ENCODE assay signal across 22 cellular contexts in genomic region chr1:39687243-39687642, GRCh38. TPM values are rescaled to one million over a fixed set of nuclear protein-coding genes. Genes with fewer than 3 reads are reported as not detected.
DNase-seq lines count a peak whose midpoint lies in the region; ATAC-seq and TF ChIP-seq lines count a peak whose summit lies in the region.
"Had no signal": no experiment of that assay in that cellular context is flagged by ENCODE, and none has a peak within 500 bp of the region (broad histone marks: within the 10 kb centered on the region; RNA-seq: fewer than 3 reads in every experiment).

No MANE protein-coding gene starts in this region.

- H4K20me1 ChIP-seq in neural cell (ENCODE audit: insufficient read depth) (no peaks in the 10 kb centered on the region), osteoblast (ENCODE audit: insufficient read depth, low read length) (no peaks in the 10 kb centered on the region)

- H3K9me2 ChIP-seq in neural cell (ENCODE audit: insufficient read depth, low read length): no peaks in the 10 kb centered on the region

- H3K36me3 ChIP-seq in neural cell (ENCODE audit: insufficient read depth, low read length) (peaks cover 3% of the 10 kb centered on the region), left lung (no peaks in the 10 kb centered on the region), osteoblast (ENCODE audit: insufficient read depth, low read length) (no peaks in the 10 kb centered on the region)
- H3K36me3 ChIP-seq: HAP-1 had no signal

- peaks cover 34% of the 10 kb centered on the region for H3K27me3 ChIP-seq in neural cell (ENCODE audit: insufficient read depth, low read depth, low read length)
- peaks cover 14 to 97% of the 10 kb centered on the region in 2 donors for H3K27me3 ChIP-seq in left lung
- peaks cover 85% of the 10 kb centered on the region for H3K27me3 ChIP-seq in osteoblast (ENCODE audit: insufficient read depth, low read length)

- TF ChIP-seq EP300 in neural cell (conservative IDR thresholded peaks at IDR 0.05; ENCODE audit: poor library complexity, severe bottlenecking): no peak

- H3K27ac ChIP-seq in caudate nucleus (ENCODE audit: low read depth, low read length) (no peak overlapping the region), neural cell (ENCODE audit: low read length) (peak overlapping the region; percentile 29), left lung (no peak overlapping the region), osteoblast (ENCODE audit: low read depth, low read length) (no peak overlapping the region)
- H3K27ac ChIP-seq: 22Rv1, HL-60 had no signal

- peak overlapping the region; percentile 47 for H3K4me2 ChIP-seq in neural cell (ENCODE audit: low read length)
- H3K4me2 ChIP-seq in osteoblast (ENCODE audit: insufficient read depth, low read length): no peak overlapping the region

- no peak for TF ChIP-seq RAD21 in neural cell (conservative IDR thresholded peaks at IDR 0.05)

- no peaks in the 10 kb centered on the region for H3K9me3 ChIP-seq in neural cell (ENCODE audit: low read length)
- no peaks in the 10 kb centered on the region for H3K9me3 ChIP-seq in left lung
- H3K9me3 ChIP-seq in osteoblast (ENCODE audit: low read depth, low read length): no peaks in the 10 kb centered on the region
- H3K9me3 ChIP-seq: HAP-1 had no signal

- intact Hi-C loops in left lung (cut with DNase I): no loop called here

- DNase-seq in activated effector memory CD4-positive, alpha-beta T cell treated with anti-CD3 and anti-CD28 coated beads, Interleukin-2, amount 50 U/mL, for 16 hours: peak; percentile 49
- no peak for DNase-seq in activated effector memory CD4-positive, alpha-beta T cell treated with Interleukin-2 at 50 U/mL for 16 hours
- DNase-seq in caudate nucleus (lab: John Stamatoyannopoulos, UW): peak in 42 of 61 donors; percentile 16 to 92 (median 50)
- no peak for DNase-seq in left lung
- no peak for DNase-seq in osteoblast (ENCODE audit: insufficient read length, low spot score, missing footprints)
- DNase-seq in RKO (ENCODE audit: low spot score): no peak
- DNase-seq: Calu3, DMS 273 treated with DMSO at 0.1 percent for 48 hours, GOT3, HFFc6, IMR-90, KBM-7 had no signal

- no peaks in the 10 kb centered on the region for H3F3A ChIP-seq in neural cell (ENCODE audit: insufficient read depth, low read length, poor library complexity, severe bottlenecking)

- H3K4me1 ChIP-seq in left lung (peaks cover 11 to 19% of the 10 kb centered on the region in 2 donors), osteoblast (ENCODE audit: insufficient read depth, low read length) (peaks cover 6% of the 10 kb centered on the region)

- H2AFZ ChIP-seq in neural cell (ENCODE audit: low read depth, low read length) (no peak overlapping the region), osteoblast (ENCODE audit: low read length) (no peak overlapping the region)

- no peak for TF ChIP-seq CTCF in neural cell (IDR thresholded peaks at IDR 0.05; ENCODE audit: poor library complexity, severe bottlenecking)
- TF ChIP-seq CTCF in left lung (IDR thresholded peaks at IDR 0.05): no peak
- no peak for TF ChIP-seq CTCF in osteoblast (IDR thresholded peaks at IDR 0.05; ENCODE audit: extremely low read depth, low read depth, low read length)

- H3K4me3 ChIP-seq in neural cell (ENCODE audit: low read length): peak overlapping the region; percentile 50
- H3K4me3 ChIP-seq in left lung: no peak overlapping the region
- H3K4me3 ChIP-seq in osteoblast (ENCODE audit: insufficient read depth, low read length): no peak overlapping the region
- H3K4me3 ChIP-seq: GM12878, HAP-1 had no signal

- no peak for ATAC-seq in HG03039 (IDR thresholded peaks at IDR 0.05; ENCODE audit: unreplicated experiment)
- no peak for ATAC-seq in left lung
- ATAC-seq: GM12878 had no signal

- H3K79me2 ChIP-seq in neural cell (replicated peaks; ENCODE audit: insufficient read depth, low read length) (peaks cover 5% of the 10 kb centered on the region), osteoblast (ENCODE audit: insufficient read depth, low read length) (no peaks in the 10 kb centered on the region)

- peak overlapping the region; percentile 31 for H3K9ac ChIP-seq in neural cell (ENCODE audit: low read length)

TF ChIP-seq in neural cell, 6 proteins besides CTCF, POLR2A, EP300 and RAD21:
- TF ChIP-seq TAF1 (IDR thresholded peaks at IDR 0.05; ENCODE audit: low read depth) (no peak), POLR2AphosphoS5 (IDR thresholded peaks at IDR 0.05) (no peak), MXI1 (conservative IDR thresholded peaks at IDR 0.05; ENCODE audit: poor library complexity, severe bottlenecking) (no peak), SMC3 (conservative IDR thresholded peaks at IDR 0.05; ENCODE audit: poor library complexity) (no peak), EZH2 (IDR thresholded peaks at IDR 0.05; ENCODE audit: borderline replicate concordance, insufficient read depth, low read length, poor library complexity, severe bottlenecking) (no peak)
- TF ChIP-seq, protein P1, sequence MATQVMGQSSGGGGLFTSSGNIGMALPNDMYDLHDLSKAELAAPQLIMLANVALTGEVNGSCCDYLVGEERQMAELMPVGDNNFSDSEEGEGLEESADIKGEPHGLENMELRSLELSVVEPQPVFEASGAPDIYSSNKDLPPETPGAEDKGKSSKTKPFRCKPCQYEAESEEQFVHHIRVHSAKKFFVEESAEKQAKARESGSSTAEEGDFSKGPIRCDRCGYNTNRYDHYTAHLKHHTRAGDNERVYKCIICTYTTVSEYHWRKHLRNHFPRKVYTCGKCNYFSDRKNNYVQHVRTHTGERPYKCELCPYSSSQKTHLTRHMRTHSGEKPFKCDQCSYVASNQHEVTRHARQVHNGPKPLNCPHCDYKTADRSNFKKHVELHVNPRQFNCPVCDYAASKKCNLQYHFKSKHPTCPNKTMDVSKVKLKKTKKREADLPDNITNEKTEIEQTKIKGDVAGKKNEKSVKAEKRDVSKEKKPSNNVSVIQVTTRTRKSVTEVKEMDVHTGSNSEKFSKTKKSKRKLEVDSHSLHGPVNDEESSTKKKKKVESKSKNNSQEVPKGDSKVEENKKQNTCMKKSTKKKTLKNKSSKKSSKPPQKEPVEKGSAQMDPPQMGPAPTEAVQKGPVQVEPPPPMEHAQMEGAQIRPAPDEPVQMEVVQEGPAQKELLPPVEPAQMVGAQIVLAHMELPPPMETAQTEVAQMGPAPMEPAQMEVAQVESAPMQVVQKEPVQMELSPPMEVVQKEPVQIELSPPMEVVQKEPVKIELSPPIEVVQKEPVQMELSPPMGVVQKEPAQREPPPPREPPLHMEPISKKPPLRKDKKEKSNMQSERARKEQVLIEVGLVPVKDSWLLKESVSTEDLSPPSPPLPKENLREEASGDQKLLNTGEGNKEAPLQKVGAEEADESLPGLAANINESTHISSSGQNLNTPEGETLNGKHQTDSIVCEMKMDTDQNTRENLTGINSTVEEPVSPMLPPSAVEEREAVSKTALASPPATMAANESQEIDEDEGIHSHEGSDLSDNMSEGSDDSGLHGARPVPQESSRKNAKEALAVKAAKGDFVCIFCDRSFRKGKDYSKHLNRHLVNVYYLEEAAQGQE (IDR thresholded peaks at IDR 0.05; ENCODE audit: borderline replicate concordance): no peak
TF ChIP-seq in neural cell: peak in this region for 0.

RNA-seq across cellular contexts. Expression of gene HPCAL4, which starts 4.0 kb away (rescaled TPM):
- 53.2 and 60.0 TPM in 2 replicates for polyA plus RNA-seq in neural cell
- polyA minus RNA-seq in neural cell: 83.6 and 89.4 TPM in 2 replicates
- total RNA-seq in left lung (1 to 10 TPM in 1 of 2 donors, under 1 TPM in 1; 0.31 to 1.9 TPM), osteoblast (not detected in 2 replicates)
- total RNA-seq: A673, Calu3, HFFc6, IMR-90 had no signal
- polyA plus RNA-seq: BJ had no signal

RNA-seq across cellular contexts. Expression of gene NT5C1A, which starts 15.3 kb away (rescaled TPM):
- polyA plus RNA-seq in neural cell: not detected in 2 replicates
- polyA minus RNA-seq in neural cell: 1.0 TPM in 1 of 2 replicates, not detected in the other
- 1 to 10 TPM in 1 of 2 donors, under 1 TPM in 1; 0.42 to 8.9 TPM for total RNA-seq in left lung
- total RNA-seq in osteoblast: not detected in 2 replicates
- total RNA-seq: A673, Calu3, Daoy, HFFc6, IMR-90 had no signal
- polyA plus RNA-seq: BJ, CD14-positive monocyte, IMR-90 had no signal

RNA-seq across cellular contexts. Expression of gene HEYL, which starts 47.8 kb away (rescaled TPM):
- not detected in 2 replicates for polyA plus RNA-seq in neural cell
- not detected in 2 replicates for polyA minus RNA-seq in neural cell
- total RNA-seq in left lung: 10 to 100 TPM; 12.6 to 16.0 TPM
- under 0.01 TPM in 2 replicates for total RNA-seq in osteoblast
- total RNA-seq: Daoy, HFFc6, IMR-90 had no signal

RNA-seq across cellular contexts. Expression of gene PPIE, which starts 51.4 kb away (rescaled TPM):
- 54.0 and 55.9 TPM in 2 replicates for polyA plus RNA-seq in neural cell
- polyA minus RNA-seq in neural cell: 29.7 and 32.6 TPM in 2 replicates
- 10 to 100 TPM; 34.2 to 36.3 TPM for total RNA-seq in left lung
- total RNA-seq in osteoblast: 25.3 and 26.4 TPM in 2 replicates

Comparison
In these comparisons a context has a peak if more than half of its experiments do, and no peak if none do; other contexts are left out.
1. DNase-seq: peak in activated effector memory CD4-positive, alpha-beta T cell treated with anti-CD3 and anti-CD28 coated beads, Interleukin-2, amount 50 U/mL, for 16 hours (single experiment) and caudate nucleus (42 of 61); none in activated effector memory CD4-positive, alpha-beta T cell treated with Interleukin-2 at 50 U/mL for 16 hours (single experiment), left lung (0 of 2), osteoblast (single experiment) and RKO (single experiment).
2. RNA of gene HEYL, which starts 47.8 kb away (total RNA-seq): 12.6 to 16.0 TPM in left lung; under 0.01 TPM in osteoblast; every median in the first group is over 10 times any median in the second.